ENCODE assay signal across 29 cellular contexts in the genomic region with DNA sequence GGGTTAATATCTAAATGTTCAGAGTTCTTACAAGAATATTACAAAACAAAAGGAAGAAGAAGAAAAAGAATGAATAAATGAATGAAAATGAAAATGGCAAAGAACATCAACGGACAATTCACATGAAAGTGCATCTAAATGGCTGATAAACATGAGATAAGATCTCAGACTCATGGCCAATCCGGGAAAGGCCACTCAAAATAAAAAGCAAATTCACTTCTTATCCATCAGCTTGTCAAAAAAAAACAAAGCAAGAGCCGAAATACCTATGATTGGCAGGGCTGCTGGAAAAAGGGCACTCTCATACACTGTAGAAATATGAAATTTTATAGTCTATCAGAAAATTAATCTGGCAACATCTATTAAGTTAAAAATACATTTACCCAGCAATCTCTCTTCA.
"Had no signal": no experiment of that assay in that cellular context is flagged by ENCODE, and none has a peak within 500 bp of the region (broad histone marks: within the 10 kb centered on the region; RNA-seq: fewer than 3 reads in every experiment).

No MANE protein-coding gene starts in this region.

- H3K4me3 ChIP-seq: breast epithelium, cardiac muscle cell, coronary artery, dorsolateral prefrontal cortex had no signal

- H3K27ac Mint-ChIP-seq: activated CD4-positive, alpha-beta memory T cell treated with anti-CD3 and anti-CD28 coated beads, Interleukin-2, amount 10 ng/mL, durations not matched to agents 7 days and 5 days; activated CD4-positive, alpha-beta T cell treated with anti-CD3 and anti-CD28 coated beads, Interleukin-2, amount 10 ng/mL, durations not matched to agents 7 days and 5 days; activated naive CD8-positive, alpha-beta T cell; activated T-cell treated with anti-CD3 and anti-CD28 coated beads, Interleukin-2, amount 50 U/mL, for 24 hours; activated T-helper 17 cell treated with anti-CD3 and anti-CD28 coated beads, Interleukin-2, amount 50 U/mL, for 72 hours; brain; dendritic cell treated with granulocyte-macrophage colony-stimulating factor and Interleukin-4, amounts not matched to agents 40 ng/mL and 50 ng/mL, for 4 days; endodermal cell had no signal

- H3K4me1 ChIP-seq: breast epithelium had no signal

- H3K9me3 Mint-ChIP-seq: activated CD4-positive, alpha-beta memory T cell treated with anti-CD3 and anti-CD28 coated beads, Interleukin-2, amount 10 ng/mL, durations not matched to agents 7 days and 5 days; activated CD4-positive, alpha-beta T cell treated with anti-CD3 and anti-CD28 coated beads, Interleukin-2, amount 10 ng/mL, durations not matched to agents 7 days and 5 days; activated T-cell treated with anti-CD3 and anti-CD28 coated beads, Interleukin-2, amount 50 U/mL, for 24 hours; activated T-helper 17 cell treated with anti-CD3 and anti-CD28 coated beads, Interleukin-2, amount 50 U/mL, for 72 hours; brain; dendritic cell treated with granulocyte-macrophage colony-stimulating factor and Interleukin-4, amounts not matched to agents 40 ng/mL and 50 ng/mL, for 4 days; endodermal cell had no signal

- H3K36me3 Mint-ChIP-seq: brain had no signal

- H3K27me3 Mint-ChIP-seq: activated CD4-positive, alpha-beta memory T cell treated with anti-CD3 and anti-CD28 coated beads, Interleukin-2, amount 10 ng/mL, durations not matched to agents 7 days and 5 days; activated CD4-positive, alpha-beta T cell treated with anti-CD3 and anti-CD28 coated beads, Interleukin-2, amount 10 ng/mL, durations not matched to agents 7 days and 5 days; activated naive CD8-positive, alpha-beta T cell; activated T-helper 17 cell treated with anti-CD3 and anti-CD28 coated beads, Interleukin-2, amount 50 U/mL, for 72 hours; dendritic cell treated with granulocyte-macrophage colony-stimulating factor and Interleukin-4, amounts not matched to agents 40 ng/mL and 50 ng/mL, for 4 days had no signal

- H3K27ac ChIP-seq: breast epithelium, cardiac muscle cell, coronary artery, dorsolateral prefrontal cortex had no signal

- DNase-seq: activated CD4-positive, alpha-beta memory T cell treated with anti-CD3 and anti-CD28 coated beads, Interleukin-2, amount 10 ng/mL, durations not matched to agents 7 days and 5 days; activated CD4-positive, alpha-beta T cell treated with anti-CD3 and anti-CD28 coated beads for 1 hour; activated CD4-positive, alpha-beta T cell treated with anti-CD3 and anti-CD28 coated beads for 4 hours; activated CD4-positive, alpha-beta T cell treated with anti-CD3 and anti-CD28 coated beads, Interleukin-2, amount 10 ng/mL, durations not matched to agents 7 days and 5 days; activated CD4-positive, alpha-beta T cell treated with anti-CD3 and anti-CD28 coated beads, Interleukin-2, amount 50 U/mL, for 4 hours; activated CD8-positive, alpha-beta memory T cell treated with anti-CD3 and anti-CD28 coated beads, Interleukin-2, amount 50 U/mL, for 48 hours; activated effector memory CD4-positive, alpha-beta T cell treated with Interleukin-2 at 50 U/mL for 16 hours; activated gamma-delta T cell treated with Interleukin-2 at 50 U/mL for 16 hours; activated naive CD4-positive, alpha-beta T cell treated with anti-CD3 and anti-CD28 coated beads, Interleukin-2, amount 50 U/mL, for 16 hours; activated naive CD4-positive, alpha-beta T cell treated with Interleukin-2 at 50 U/mL for 16 hours; activated T-cell treated with anti-CD3 and anti-CD28 coated beads for 4 hours; activated T-cell treated with anti-CD3 and anti-CD28 coated beads, Interleukin-2, amount 50 U/mL, for 24 hours; amygdala; aorta; central memory CD4-positive, alpha-beta T cell; dorsolateral prefrontal cortex; effector memory CD4-positive, alpha-beta T cell; endodermal cell; foreskin fibroblast; head of caudate nucleus; T-helper 2 cell had no signal

- H3K4me3 Mint-ChIP-seq: activated CD4-positive, alpha-beta memory T cell treated with anti-CD3 and anti-CD28 coated beads, Interleukin-2, amount 10 ng/mL, durations not matched to agents 7 days and 5 days; activated CD4-positive, alpha-beta T cell treated with anti-CD3 and anti-CD28 coated beads, Interleukin-2, amount 10 ng/mL, durations not matched to agents 7 days and 5 days; activated naive CD8-positive, alpha-beta T cell; activated T-cell treated with anti-CD3 and anti-CD28 coated beads, Interleukin-2, amount 50 U/mL, for 24 hours; activated T-helper 17 cell treated with anti-CD3 and anti-CD28 coated beads, Interleukin-2, amount 50 U/mL, for 72 hours; brain; dendritic cell treated with granulocyte-macrophage colony-stimulating factor and Interleukin-4, amounts not matched to agents 40 ng/mL and 50 ng/mL, for 4 days; endodermal cell had no signal

- ATAC-seq: activated T-helper 17 cell treated with anti-CD3 and anti-CD28 coated beads, Interleukin-2, amount 50 U/mL, for 72 hours; esophagus mucosa had no signal

- H3K27me3 ChIP-seq: breast epithelium, cardiac muscle cell had no signal
